In the genomic region with DNA sequence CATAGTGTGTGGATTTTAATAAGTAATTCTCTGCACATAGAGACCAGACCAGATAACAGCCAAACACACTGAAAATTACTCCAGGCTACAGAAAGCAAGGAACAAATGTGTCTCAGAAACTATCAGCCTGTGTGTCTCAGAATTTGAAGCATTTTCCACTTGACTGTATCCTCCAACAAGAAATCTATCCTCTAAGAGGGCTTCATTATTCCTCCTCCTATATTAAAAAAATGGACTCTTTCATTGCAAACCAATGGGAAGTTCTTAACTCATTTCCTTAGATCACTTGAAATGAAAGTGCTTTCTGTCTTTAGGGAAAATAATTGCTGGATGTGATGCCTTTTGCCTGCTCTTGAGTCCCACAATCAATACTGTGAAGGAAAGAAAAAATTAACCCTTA, we compare ENCODE assay signal across 17 cellular contexts. TPM values are rescaled to one million over a fixed set of nuclear protein-coding genes. Genes with fewer than 3 reads are reported as not detected.
DNase-seq lines count a peak whose midpoint lies in the region; ATAC-seq and TF ChIP-seq lines count a peak whose summit lies in the region.
"Had no signal": no experiment of that assay in that cellular context is flagged by ENCODE, and none has a peak within 500 bp of the region (broad histone marks: within the 10 kb centered on the region; RNA-seq: fewer than 3 reads in every experiment).

No MANE protein-coding gene starts in this region.

- no peak for DNase-seq in CD4-positive, alpha-beta memory T cell
- peak; percentile 80 for DNase-seq in SK-MEL-5 (ENCODE audit: low read depth, low spot score)
- no peak for DNase-seq in esophagus muscularis mucosa (ENCODE audit: extremely low spot score)
- no peak for DNase-seq in progenitor cell of endocrine pancreas (ENCODE audit: low spot score, unreplicated experiment)
- DNase-seq in NCI-H2227 treated with DMSO at 0.1 percent for 48 hours (lab: John Stamatoyannopoulos, UW) = no peak
- no peak for DNase-seq in GDM1 (lab: John Stamatoyannopoulos, UW)
- DNase-seq: activated B cell treated with CpG ODN at 0.5 μM for 24 hours; activated naive CD8-positive, alpha-beta T cell treated with anti-CD3 and anti-CD28 coated beads for 36 hours; GF-D8; HFFc6; midbrain; NCI-H1436 treated with DMSO at 0.1 percent for 48 hours; NCI-H446; ovary; testis had no signal

- peaks cover 60 to 85% (median 62%) of the 10 kb centered on the region in 4 donors for H3K4me1 Mint-ChIP-seq in CD4-positive, alpha-beta memory T cell
- H3K4me1 Mint-ChIP-seq in progenitor cell of endocrine pancreas (ENCODE audit: low read depth) = peaks cover 11% of the 10 kb centered on the region

- POLR2A ChIA-PET in CD4-positive, alpha-beta memory T cell (lab: Charles Lee; ENCODE audit: partially characterized antibody) = interaction anchor here (1.0 kb wide), 1 partner anchor 186 kb away, joined by 3 read pairs; no protein-coding TSS in a partner anchor

- TF ChIP-seq POLR2A in esophagus muscularis mucosa (IDR thresholded peaks at IDR 0.05; ENCODE audit: low read depth) = no peak

- ATAC-seq in HG03439 (IDR thresholded peaks at IDR 0.05; ENCODE audit: unreplicated experiment) = no peak
- no peak for ATAC-seq in HG02938 (IDR thresholded peaks at IDR 0.05; ENCODE audit: unreplicated experiment)

- H3K36me3 ChIP-seq in CD4-positive, alpha-beta memory T cell (ENCODE audit: insufficient read depth, low read length) = no peaks in the 10 kb centered on the region
- H3K36me3 ChIP-seq in esophagus muscularis mucosa = no peaks in the 10 kb centered on the region
- H3K36me3 ChIP-seq: ovary had no signal

- CTCF ChIA-PET in CD4-positive, alpha-beta memory T cell (lab: Charles Lee; ENCODE audit: partially characterized antibody) = interaction anchor here (1.3 kb wide), 1 partner anchor 11 kb away, joined by 4 read pairs; no protein-coding TSS in a partner anchor

- TF ChIP-seq CTCF in esophagus muscularis mucosa (IDR thresholded peaks at IDR 0.05) (no peak), progenitor cell of endocrine pancreas (IDR thresholded peaks at IDR 0.05; ENCODE audit: unreplicated experiment) (no peak)

- H3K9me3 Mint-ChIP-seq in CD4-positive, alpha-beta memory T cell = peaks cover 0 to 8% (median 0%) of the 10 kb centered on the region in 8 donors
- H3K9me3 Mint-ChIP-seq in progenitor cell of endocrine pancreas (ENCODE audit: low read depth) = no peaks in the 10 kb centered on the region
- H3K9me3 Mint-ChIP-seq: activated B cell treated with CpG ODN at 0.5 μM for 24 hours; activated naive CD8-positive, alpha-beta T cell treated with anti-CD3 and anti-CD28 coated beads for 36 hours; HFFc6 had no signal

- in situ Hi-C loops in SK-MEL-5 (cut with HindIII; ENCODE audit: low pct_unique_long_range_greater_than_20kb, low sequenced_read_pairs) = no loop called here

- H3K27me3 Mint-ChIP-seq in CD4-positive, alpha-beta memory T cell = peaks cover 0 to 2% of the 10 kb centered on the region in 2 donors
- peaks cover 40% of the 10 kb centered on the region for H3K27me3 Mint-ChIP-seq in progenitor cell of endocrine pancreas

- H3K27me3 ChIP-seq in CD4-positive, alpha-beta memory T cell (ENCODE audit: insufficient read depth, low read length) = no peaks in the 10 kb centered on the region
- H3K27me3 ChIP-seq in esophagus muscularis mucosa = peaks cover 0 to 14% (median 0%) of the 10 kb centered on the region in 4 donors
- H3K27me3 ChIP-seq: ovary, testis had no signal

- H3K4me3 Mint-ChIP-seq in CD4-positive, alpha-beta memory T cell = peak overlapping the region; percentile 92 to 98 (median 96)
- peak overlapping the region; percentile 15 for H3K4me3 Mint-ChIP-seq in progenitor cell of endocrine pancreas (ENCODE audit: low read depth)
- H3K4me3 Mint-ChIP-seq: activated B cell treated with CpG ODN at 0.5 μM for 24 hours; activated naive CD8-positive, alpha-beta T cell treated with anti-CD3 and anti-CD28 coated beads for 36 hours; HFFc6 had no signal

- H3K27ac Mint-ChIP-seq in CD4-positive, alpha-beta memory T cell = peak overlapping the region in 6 of 7 donors; percentile 10 to 99 (median 86)
- no peak overlapping the region for H3K27ac Mint-ChIP-seq in progenitor cell of endocrine pancreas
- H3K27ac Mint-ChIP-seq: activated B cell treated with CpG ODN at 0.5 μM for 24 hours; activated naive CD8-positive, alpha-beta T cell treated with anti-CD3 and anti-CD28 coated beads for 36 hours; HFFc6 had no signal

- no peak overlapping the region for H3K27ac ChIP-seq in CD4-positive, alpha-beta memory T cell (ENCODE audit: low read depth, low read length)
- peak overlapping the region; percentile 80 to 86 (median 84) for H3K27ac ChIP-seq in esophagus muscularis mucosa (replicated peaks in 1 of 4)
- H3K27ac ChIP-seq: ovary, testis had no signal

- peaks cover 2 to 19% of the 10 kb centered on the region in 2 donors for H3K36me3 Mint-ChIP-seq in CD4-positive, alpha-beta memory T cell
- no peaks in the 10 kb centered on the region for H3K36me3 Mint-ChIP-seq in progenitor cell of endocrine pancreas (ENCODE audit: insufficient read depth)
- H3K36me3 Mint-ChIP-seq: activated naive CD8-positive, alpha-beta T cell treated with anti-CD3 and anti-CD28 coated beads for 36 hours had no signal

- no peaks in the 10 kb centered on the region for H3K9me3 ChIP-seq in CD4-positive, alpha-beta memory T cell (ENCODE audit: control insufficient read depth in 1 of 2, low read length in 2 of 2)
- H3K9me3 ChIP-seq in esophagus muscularis mucosa = no peaks in the 10 kb centered on the region
- H3K9me3 ChIP-seq: ovary, testis had no signal

- intact Hi-C loops in CD4-positive, alpha-beta memory T cell (cut with micrococcal nuclease) = loop anchor here (2.0 to 5.0 kb wide), 3 partner anchors 43 to 895 kb away; a partner anchor contains a TSS
- intact Hi-C loops in esophagus muscularis mucosa (cut with DNase I) = loop anchor here (5.0 kb wide), 2 partner anchors 50 to 250 kb away; no protein-coding TSS in a partner anchor

- H3K4me3 ChIP-seq in CD4-positive, alpha-beta memory T cell (ENCODE audit: low read length in 2 of 2) = peak overlapping the region in 1 of 2 donors; percentile 93
- H3K4me3 ChIP-seq in esophagus muscularis mucosa = peak overlapping the region in 3 of 4 donors; percentile 67 to 88 (median 83)
- H3K4me3 ChIP-seq: ovary, testis had no signal

- H3K4me1 ChIP-seq in CD4-positive, alpha-beta memory T cell (ENCODE audit: insufficient read depth, low read length) = peaks cover 60% of the 10 kb centered on the region
- H3K4me1 ChIP-seq in esophagus muscularis mucosa = peaks cover 7 to 69% (median 63%) of the 10 kb centered on the region in 4 donors

- no peak for TF ChIP-seq EP300 in esophagus muscularis mucosa (IDR thresholded peaks at IDR 0.05)

RNA-seq across cellular contexts. Expression of a gene that starts 2.3 kb away (rescaled TPM):
- total RNA-seq in CD4-positive, alpha-beta memory T cell = 10 to 100 TPM; 52.2 to 53.6 TPM
- 1 to 10 TPM; 3.8 to 6.9 TPM for polyA plus RNA-seq in CD4-positive, alpha-beta memory T cell
- total RNA-seq in SK-MEL-5 (2014; rRNA removed; shearing (Covaris generic)) = 29.9 and 31.4 TPM in 2 replicates
- polyA plus RNA-seq in SK-MEL-5 (2015; cell fraction: cytosol; rRNA removed) = 31.7 and 35.0 TPM in 2 replicates
- polyA plus RNA-seq in SK-MEL-5 (2015; cell fraction: nucleus; rRNA removed) = 54.1 and 103 TPM in 2 replicates
- total RNA-seq in esophagus muscularis mucosa (10 to 100 TPM in 2 of 4 donors, 1 to 10 TPM in 2; 5.1 to 13.6 (median 9.8) TPM), progenitor cell of endocrine pancreas (5.2 and 5.3 TPM in 2 replicates)
- total RNA-seq: HFFc6 had no signal
